In the genomic region with DNA sequence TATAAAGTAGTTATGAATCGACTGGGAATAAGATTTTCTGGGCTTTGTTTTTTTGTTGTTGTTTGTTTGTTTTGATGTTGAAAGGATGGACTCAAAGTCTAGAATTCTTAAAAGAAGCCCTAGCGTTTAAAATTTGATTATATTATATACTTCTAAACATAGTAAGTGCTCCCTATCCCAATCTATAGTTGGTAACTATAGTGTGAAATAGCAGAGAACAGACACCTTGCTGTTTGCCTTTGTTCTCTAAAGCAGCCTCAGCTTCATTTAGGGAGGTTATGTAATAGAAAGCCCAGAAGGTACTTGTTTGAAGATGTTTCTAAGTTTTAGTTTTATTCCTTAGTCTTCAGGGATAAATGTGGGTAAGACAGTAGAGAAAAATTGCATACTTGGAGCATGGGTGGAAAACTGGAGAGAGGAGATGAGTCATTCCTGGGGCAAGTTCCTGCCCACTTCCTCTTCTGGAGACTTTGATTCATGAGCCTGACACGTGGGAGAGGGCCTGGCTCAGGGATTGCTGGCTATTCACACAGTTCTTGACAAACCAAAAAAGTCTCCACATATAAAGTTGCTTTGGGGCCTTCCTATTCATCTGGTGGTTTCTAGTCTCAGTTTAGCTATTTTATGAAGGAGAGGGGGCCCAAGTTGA, we compare ENCODE assay signal across 9 cellular contexts.
DNase-seq lines count a peak whose midpoint lies in the region; ATAC-seq, FAIRE-seq and TF ChIP-seq lines count a peak whose summit lies in the region.
"Had no signal": no experiment of that assay in that cellular context is flagged by ENCODE, and none has a peak within 500 bp of the region (broad histone marks: within the 10 kb centered on the region; RNA-seq: fewer than 3 reads in every experiment).

No MANE protein-coding gene starts in this region.

- H3K36me3 Mint-ChIP-seq in activated naive CD4-positive, alpha-beta T cell treated with anti-CD3 and anti-CD28 coated beads for 36 hours (ENCODE audit: low read depth), result peaks cover 2% of the 10 kb centered on the region
- H3K36me3 Mint-ChIP-seq in activated naive CD4-positive, alpha-beta T cell treated with anti-CD3 and anti-CD28 coated beads, Interleukin-2, amount 10 ng/mL, durations not matched to agents 7 days and 5 days, result no peaks in the 10 kb centered on the region
- no peaks in the 10 kb centered on the region for H3K36me3 Mint-ChIP-seq in naive thymus-derived CD8-positive, alpha-beta T cell

- H3K27ac Mint-ChIP-seq in activated naive CD4-positive, alpha-beta T cell treated with anti-CD3 and anti-CD28 coated beads for 36 hours, result no peak overlapping the region
- H3K27ac Mint-ChIP-seq in activated naive CD4-positive, alpha-beta T cell treated with anti-CD3 and anti-CD28 coated beads, Interleukin-2, amount 10 ng/mL, durations not matched to agents 7 days and 5 days, result no peak overlapping the region
- no peak overlapping the region for H3K27ac Mint-ChIP-seq in naive thymus-derived CD8-positive, alpha-beta T cell

- peak; percentile 90 for ATAC-seq in HG03342 (IDR thresholded peaks at IDR 0.05; ENCODE audit: unreplicated experiment)
- peak; percentile 97 to 99 (median 98) for ATAC-seq in pancreas
- ATAC-seq in naive thymus-derived CD8-positive, alpha-beta T cell, result no peak

- DNase-seq in activated naive CD4-positive, alpha-beta T cell treated with anti-CD3 and anti-CD28 coated beads for 36 hours, result peak; percentile 42
- DNase-seq in activated naive CD4-positive, alpha-beta T cell treated with anti-CD3 and anti-CD28 coated beads, Interleukin-2, amount 10 ng/mL, durations not matched to agents 7 days and 5 days, result no peak
- peak; percentile 86 to 93 for DNase-seq in SJCRH30
- peak; percentile 94 for DNase-seq in fibroblast of villous mesenchyme (ENCODE audit: low read depth)
- DNase-seq in pancreas, result peak in 4 of 6 donors; percentile 64 to 79 (median 67)
- no peak for DNase-seq in NCI-H524 treated with DMSO at 0.1 percent for 48 hours (lab: John Stamatoyannopoulos, UW)
- no peak for DNase-seq in naive thymus-derived CD8-positive, alpha-beta T cell

- H3K27me3 Mint-ChIP-seq in activated naive CD4-positive, alpha-beta T cell treated with anti-CD3 and anti-CD28 coated beads for 36 hours (ENCODE audit: low read depth), result no peaks in the 10 kb centered on the region
- no peaks in the 10 kb centered on the region for H3K27me3 Mint-ChIP-seq in activated naive CD4-positive, alpha-beta T cell treated with anti-CD3 and anti-CD28 coated beads, Interleukin-2, amount 10 ng/mL, durations not matched to agents 7 days and 5 days
- H3K27me3 Mint-ChIP-seq in naive thymus-derived CD8-positive, alpha-beta T cell, result peaks cover 0 to 7% (median 0%) of the 10 kb centered on the region in 5 donors

- H3K27me3 ChIP-seq in SJCRH30, result no peaks in the 10 kb centered on the region
- no peaks in the 10 kb centered on the region for H3K27me3 ChIP-seq in pancreas

- POLR2A ChIA-PET in naive thymus-derived CD8-positive, alpha-beta T cell (lab: Charles Lee), result no interaction called here

- peak; percentile 80 for FAIRE-seq in pancreas (lab: Jason Lieb, UNC)

- H3K4me3 ChIP-seq in SJCRH30 (no peak overlapping the region), fibroblast of villous mesenchyme (ENCODE audit: low read depth, low read length) (no peak overlapping the region), pancreas (no peak overlapping the region)

- H3K4me1 Mint-ChIP-seq in activated naive CD4-positive, alpha-beta T cell treated with anti-CD3 and anti-CD28 coated beads for 36 hours (ENCODE audit: low read depth), result peaks cover 13% of the 10 kb centered on the region
- peaks cover 3% of the 10 kb centered on the region for H3K4me1 Mint-ChIP-seq in activated naive CD4-positive, alpha-beta T cell treated with anti-CD3 and anti-CD28 coated beads, Interleukin-2, amount 10 ng/mL, durations not matched to agents 7 days and 5 days
- H3K4me1 Mint-ChIP-seq in naive thymus-derived CD8-positive, alpha-beta T cell, result peaks cover 0 to 6% (median 0%) of the 10 kb centered on the region in 4 donors

- 55 to 64% methylated on average over 3 of the region's 3 CpGs for WGBS in pancreas, 2 donors

- CTCF ChIA-PET in activated naive CD4-positive, alpha-beta T cell treated with anti-CD3 and anti-CD28 coated beads for 36 hours (lab: Charles Lee), result no interaction called here
- CTCF ChIA-PET in activated naive CD4-positive, alpha-beta T cell treated with anti-CD3 and anti-CD28 coated beads, Interleukin-2, amount 10 ng/mL, durations not matched to agents 7 days and 5 days (lab: Charles Lee), result no interaction called here

- no peak for TF ChIP-seq CTCF in fibroblast of villous mesenchyme (IDR thresholded peaks at IDR 0.05; ENCODE audit: insufficient read depth, low read depth, low read length)
- no peak for TF ChIP-seq CTCF in pancreas (IDR thresholded peaks at IDR 0.05)

- H3K4me3 Mint-ChIP-seq in activated naive CD4-positive, alpha-beta T cell treated with anti-CD3 and anti-CD28 coated beads for 36 hours, result no peak overlapping the region
- H3K4me3 Mint-ChIP-seq in activated naive CD4-positive, alpha-beta T cell treated with anti-CD3 and anti-CD28 coated beads, Interleukin-2, amount 10 ng/mL, durations not matched to agents 7 days and 5 days, result no peak overlapping the region
- no peak overlapping the region for H3K4me3 Mint-ChIP-seq in naive thymus-derived CD8-positive, alpha-beta T cell
- H3K4me3 Mint-ChIP-seq: activated naive CD8-positive, alpha-beta T cell had no signal

- H3K9me3 Mint-ChIP-seq in activated naive CD4-positive, alpha-beta T cell treated with anti-CD3 and anti-CD28 coated beads for 36 hours, result no peaks in the 10 kb centered on the region
- H3K9me3 Mint-ChIP-seq in activated naive CD4-positive, alpha-beta T cell treated with anti-CD3 and anti-CD28 coated beads, Interleukin-2, amount 10 ng/mL, durations not matched to agents 7 days and 5 days, result no peaks in the 10 kb centered on the region
- no peaks in the 10 kb centered on the region for H3K9me3 Mint-ChIP-seq in naive thymus-derived CD8-positive, alpha-beta T cell

- intact Hi-C loops in activated naive CD4-positive, alpha-beta T cell treated with anti-CD3 and anti-CD28 coated beads for 36 hours (cut with micrococcal nuclease), result no loop called here
- intact Hi-C loops in pancreas (cut with DNase I), result no loop called here

- H3K9me3 ChIP-seq in SJCRH30 (replicated peaks) (no peaks in the 10 kb centered on the region), pancreas (no peaks in the 10 kb centered on the region)

- H3K27ac ChIP-seq in SJCRH30 (peak overlapping the region; percentile 25), pancreas (peak overlapping the region in 2 of 4 donors; percentile 55 to 57)

- H3K4me1 ChIP-seq in SJCRH30 (peaks cover 14% of the 10 kb centered on the region), pancreas (peaks cover 18 to 32% (median 29%) of the 10 kb centered on the region in 3 donors)

- H3K36me3 ChIP-seq in SJCRH30, result peaks cover 36% of the 10 kb centered on the region
- no peaks in the 10 kb centered on the region for H3K36me3 ChIP-seq in pancreas

Comparison
In these comparisons a context has a peak if more than half of its experiments do, and no peak if none do; other contexts are left out.
1. DNase-seq: peak in activated naive CD4-positive, alpha-beta T cell treated with anti-CD3 and anti-CD28 coated beads for 36 hours (single experiment), SJCRH30 (2 of 2), fibroblast of villous mesenchyme (single experiment) and pancreas (4 of 6); none in activated naive CD4-positive, alpha-beta T cell treated with anti-CD3 and anti-CD28 coated beads, Interleukin-2, amount 10 ng/mL, durations not matched to agents 7 days and 5 days (single experiment), NCI-H524 treated with DMSO at 0.1 percent for 48 hours (single experiment) and naive thymus-derived CD8-positive, alpha-beta T cell (0 of 10).
2. ATAC-seq: peak in HG03342 (single experiment) and pancreas (4 of 4); none in naive thymus-derived CD8-positive, alpha-beta T cell (0 of 2).